ENCODE assay signal across 25 cellular contexts in genomic region chr16:68643227-68643626, GRCh38. TPM values are rescaled to one million over a fixed set of nuclear protein-coding genes. Genes with fewer than 3 reads are reported as not detected.
A peak's percentile ranks its signal among the peaks of the same experiment; 100 is the strongest.
DNase-seq lines count a peak whose midpoint lies in the region; ATAC-seq and TF ChIP-seq lines count a peak whose summit lies in the region.
"Had no signal": no experiment of that assay in that cellular context is flagged by ENCODE, and none has a peak within 500 bp of the region (broad histone marks: within the 10 kb centered on the region; RNA-seq: fewer than 3 reads in every experiment).

No MANE protein-coding gene starts in this region.

- no peak overlapping the region for H4K8ac ChIP-seq in trophoblast cell (ENCODE audit: low read depth, low read length)

- intact Hi-C loops in Calu3 (cut with micrococcal nuclease; ENCODE audit: unreplicated experiment), result no loop called here

- no peak for TF ChIP-seq CTCF in Calu3 (IDR thresholded peaks at IDR 0.05; ENCODE audit: unreplicated experiment)
- TF ChIP-seq CTCF in suprapubic skin (IDR thresholded peaks at IDR 0.05), result no peak

- TF ChIP-seq EP300 in suprapubic skin (IDR thresholded peaks at IDR 0.05), result no peak

- no peak overlapping the region for H2BK120ac ChIP-seq in trophoblast cell (ENCODE audit: insufficient read depth, low read length, poor library complexity)

- no peak overlapping the region for H3K4ac ChIP-seq in trophoblast cell (ENCODE audit: low read depth, low read length)

- H3K4me1 ChIP-seq in SJCRH30, result no peaks in the 10 kb centered on the region
- peaks cover 22% of the 10 kb centered on the region for H3K4me1 ChIP-seq in iPS-18a (ENCODE audit: control insufficient read depth, low read depth, low read length)
- peaks cover 21 to 39% of the 10 kb centered on the region in 2 experiments for H3K4me1 ChIP-seq in trophoblast cell (ENCODE audit: control insufficient read depth in 1 of 2, insufficient read depth in 2 of 2, low read length in 2 of 2)
- peaks cover 27% of the 10 kb centered on the region for H3K4me1 ChIP-seq in suprapubic skin

- H3K23ac ChIP-seq in trophoblast cell (ENCODE audit: low read length), result no peak overlapping the region

- no peak overlapping the region for H2BK5ac ChIP-seq in trophoblast cell (ENCODE audit: low read depth, low read length, poor library complexity)

- H3K9me3 ChIP-seq in SJCRH30 (replicated peaks) (no peaks in the 10 kb centered on the region), iPS-18a (ENCODE audit: control insufficient read depth, low read depth, low read length) (no peaks in the 10 kb centered on the region), trophoblast cell (ENCODE audit: insufficient read depth, low read depth, low read length) (no peaks in the 10 kb centered on the region), suprapubic skin (no peaks in the 10 kb centered on the region)
- H3K9me3 ChIP-seq: colonic mucosa, HAP-1, SJSA1 had no signal

- no peak for ATAC-seq in GM18505 (IDR thresholded peaks at IDR 0.05; ENCODE audit: unreplicated experiment)
- no peak for ATAC-seq in GM19328 (IDR thresholded peaks at IDR 0.05; ENCODE audit: unreplicated experiment)
- ATAC-seq: activated naive CD4-positive, alpha-beta T cell treated with anti-CD3 and anti-CD28 coated beads, Interleukin-2, amount 50 U/mL, for 72 hours; left ventricle myocardium superior; naive thymus-derived CD4-positive, alpha-beta T cell had no signal

- peaks cover 17% of the 10 kb centered on the region for H3K79me2 ChIP-seq in trophoblast cell (ENCODE audit: control insufficient read depth, insufficient read depth, low read length, poor library complexity)

- H3K4me3 Mint-ChIP-seq in Calu3 (ENCODE audit: low read depth, unreplicated experiment), result peak overlapping the region; percentile 82

- peaks cover 15% of the 10 kb centered on the region for H3K4me1 Mint-ChIP-seq in Calu3 (ENCODE audit: low read depth, unreplicated experiment)

- H2BK12ac ChIP-seq in trophoblast cell (ENCODE audit: low read length), result peak overlapping the region; percentile 8

- H3K4me3 ChIP-seq in SJCRH30, result peak overlapping the region; percentile 55
- H3K4me3 ChIP-seq in iPS-18a (ENCODE audit: low read length), result peak overlapping the region; percentile 62
- H3K4me3 ChIP-seq in trophoblast cell (ENCODE audit: low read depth, low read length), result no peak overlapping the region
- H3K4me3 ChIP-seq in suprapubic skin, result no peak overlapping the region
- H3K4me3 ChIP-seq: colonic mucosa, HAP-1, SJSA1 had no signal

- H3K27me3 Mint-ChIP-seq in Calu3 (ENCODE audit: unreplicated experiment), result no peaks in the 10 kb centered on the region

- peak overlapping the region; percentile 97 for H3K27ac ChIP-seq in SJCRH30
- no peak overlapping the region for H3K27ac ChIP-seq in iPS-18a (ENCODE audit: low read length)
- no peak overlapping the region for H3K27ac ChIP-seq in trophoblast cell (ENCODE audit: low read depth, low read length)
- no peak overlapping the region for H3K27ac ChIP-seq in suprapubic skin
- H3K27ac ChIP-seq: colonic mucosa, SJSA1, WERI-Rb-1 had no signal

- H3K79me1 ChIP-seq in trophoblast cell (ENCODE audit: low read length), result peaks cover 35% of the 10 kb centered on the region

- no peak overlapping the region for H3K27ac Mint-ChIP-seq in Calu3 (ENCODE audit: unreplicated experiment)
- H3K27ac Mint-ChIP-seq: activated naive CD4-positive, alpha-beta T cell treated with anti-CD3 and anti-CD28 coated beads, Interleukin-2, amount 50 U/mL, for 72 hours; CD8-positive, alpha-beta memory T cell; naive thymus-derived CD4-positive, alpha-beta T cell had no signal

- no peaks in the 10 kb centered on the region for H3K27me3 ChIP-seq in SJCRH30
- H3K27me3 ChIP-seq in iPS-18a (ENCODE audit: control insufficient read depth, insufficient read depth, low read length), result peaks cover 32% of the 10 kb centered on the region
- no peaks in the 10 kb centered on the region for H3K27me3 ChIP-seq in trophoblast cell (ENCODE audit: insufficient read depth, low read length)
- peaks cover 53% of the 10 kb centered on the region for H3K27me3 ChIP-seq in suprapubic skin

- H2AFZ ChIP-seq in trophoblast cell (ENCODE audit: insufficient read depth, low read length, poor library complexity), result no peak overlapping the region

- TF ChIP-seq POLR2A in suprapubic skin (IDR thresholded peaks at IDR 0.05), result no peak
- no peak for TF ChIP-seq POLR2A in GM18505 (IDR thresholded peaks at IDR 0.05; ENCODE audit: borderline replicate concordance, extremely low read depth, insufficient read depth, insufficient read length)

- WGBS in trophoblast cell (ENCODE audit: extremely low coverage, insufficient coverage, insufficient read length), result no CpG with 5 or more reads among the region's 13 CpGs
- 88% methylated on average over 13 of the region's 13 CpGs for WGBS in suprapubic skin

- H3K36me3 ChIP-seq in SJCRH30 (no peaks in the 10 kb centered on the region), iPS-18a (ENCODE audit: control insufficient read depth, low read depth, low read length) (peaks cover 5% of the 10 kb centered on the region), trophoblast cell (ENCODE audit: control insufficient read depth in 1 of 2, insufficient read depth in 2 of 2, low read length in 2 of 2) (peaks cover 0 to 5% of the 10 kb centered on the region in 2 experiments), suprapubic skin (no peaks in the 10 kb centered on the region)
- H3K36me3 ChIP-seq: colonic mucosa, HAP-1, SJSA1, WERI-Rb-1 had no signal

- CTCF ChIA-PET in Calu3 (lab: Charles Lee), result no interaction called here

- H3K4me2 ChIP-seq in trophoblast cell (ENCODE audit: low read length), result no peak overlapping the region

- H4K12ac ChIP-seq in trophoblast cell (ENCODE audit: low read depth, low read length), result no peak overlapping the region

- H4K91ac ChIP-seq in trophoblast cell (ENCODE audit: low read depth, low read length), result no peak overlapping the region

- H3K9me3 Mint-ChIP-seq in Calu3 (ENCODE audit: low read depth, unreplicated experiment), result peaks cover 2% of the 10 kb centered on the region
- H3K9me3 Mint-ChIP-seq: mesothelial cell of epicardium had no signal

- peaks cover 28% of the 10 kb centered on the region for H3K36me3 Mint-ChIP-seq in Calu3 (ENCODE audit: insufficient read depth, unreplicated experiment)
- H3K36me3 Mint-ChIP-seq: activated naive CD4-positive, alpha-beta T cell treated with anti-CD3 and anti-CD28 coated beads, Interleukin-2, amount 50 U/mL, for 72 hours; CD8-positive, alpha-beta memory T cell; mesothelial cell of epicardium had no signal

- DNase-seq in Calu3, result no peak
- peak in 1 of 2 experiments; percentile 13 for DNase-seq in SJCRH30
- DNase-seq in trophoblast cell, result no peak
- no peak for DNase-seq in suprapubic skin (ENCODE audit: low spot score in 2 of 2)
- DNase-seq in middle frontal gyrus (ENCODE audit: extremely low spot score, low spot score), result no peak
- DNase-seq: activated CD4-positive, alpha-beta T cell treated with anti-CD3 and anti-CD28 coated beads for 48 hours; activated T-cell treated with anti-CD3 and anti-CD28 coated beads for 4 hours; CD8-positive, alpha-beta memory T cell; colonic mucosa; effector CD4-positive, alpha-beta T cell; Karpas-422; left ventricle myocardium superior; naive thymus-derived CD4-positive, alpha-beta T cell; NCI-H1436; NCI-H2081 treated with DMSO at 0.1 percent for 48 hours; stimulated activated naive CD4-positive, alpha-beta T cell; T1000; WERI-Rb-1 had no signal

- H3K9ac ChIP-seq in iPS-18a (ENCODE audit: low read length) (no peak overlapping the region), trophoblast cell (ENCODE audit: low read length) (no peak overlapping the region)

- H3K18ac ChIP-seq in trophoblast cell (ENCODE audit: low read length), result no peak overlapping the region

- no peak overlapping the region for H3K14ac ChIP-seq in trophoblast cell (ENCODE audit: low read length)

- no peak overlapping the region for H2AK5ac ChIP-seq in trophoblast cell (ENCODE audit: low read length)

- no TSS peak for BruUV-seq in Calu3 (replicated peaks; lab: Mats Ljungman, UMichigan)

RNA-seq across cellular contexts. Expression of gene CDH3, which starts 1.9 kb away (rescaled TPM):
- total RNA-seq in Calu3 (2022), result 31.4 and 41.7 TPM in 2 replicates
- 12.0 and 13.3 TPM in 2 replicates for total RNA-seq in SJCRH30 (2014; rRNA removed; shearing (Covaris generic))
- polyA plus RNA-seq in trophoblast cell (2013), result 306 and 323 TPM in 2 replicates
- 10 to 100 TPM; 39.0 to 96.8 (median 70.1) TPM for total RNA-seq in suprapubic skin
- total RNA-seq: CD8-positive, alpha-beta memory T cell had no signal

Comparison
In these comparisons a context has a peak if more than half of its experiments do, and no peak if none do; other contexts are left out.
1. H3K4me3 ChIP-seq: peak in SJCRH30 (single experiment) and iPS-18a (single experiment); none in trophoblast cell (single experiment) and suprapubic skin (single experiment).